9 cellular contexts compared by ENCODE assay signal in genomic region chr2:72826156-72826477, GRCh38. TPM values are rescaled to one million over a fixed set of nuclear protein-coding genes. Genes with fewer than 3 reads are reported as not detected.
DNase-seq lines count a peak whose midpoint lies in the region; ATAC-seq and TF ChIP-seq lines count a peak whose summit lies in the region.
"Had no signal": no experiment of that assay in that cellular context is flagged by ENCODE, and none has a peak within 500 bp of the region (broad histone marks: within the 10 kb centered on the region; RNA-seq: fewer than 3 reads in every experiment).

No MANE protein-coding gene starts in this region.

- no peaks in the 10 kb centered on the region for H3K27me3 ChIP-seq in SK-N-SH (ENCODE audit: insufficient read depth)
- no peaks in the 10 kb centered on the region for H3K27me3 ChIP-seq in iPS-20b (ENCODE audit: insufficient read depth, low read length)
- peaks cover 0 to 4% (median 0%) of the 10 kb centered on the region in 3 donors for H3K27me3 ChIP-seq in stomach

- peak overlapping the region; percentile 67; the same call in 1 of the 2 replicates for H3K4me2 ChIP-seq in SK-N-SH

- no peaks in the 10 kb centered on the region for H3F3A ChIP-seq in SK-N-SH (replicated peaks; ENCODE audit: insufficient read depth)

- H2AFZ ChIP-seq in SK-N-SH (ENCODE audit: low read depth): no peak overlapping the region

- CTCF ChIA-PET in SK-N-SH (lab: Yijun Ruan, JAX): no interaction called here

- H3K9me3 ChIP-seq in SK-N-SH: no peaks in the 10 kb centered on the region
- H3K9me3 ChIP-seq in iPS-20b (ENCODE audit: insufficient read depth, low read depth, low read length): no peaks in the 10 kb centered on the region
- no peaks in the 10 kb centered on the region for H3K9me3 ChIP-seq in stomach

- no peaks in the 10 kb centered on the region for H3K9me2 ChIP-seq in SK-N-SH

- no peak for TF ChIP-seq POLR2A in stomach (IDR thresholded peaks at IDR 0.05)

- no peaks in the 10 kb centered on the region for H3K9me3 Mint-ChIP-seq in activated naive CD4-positive, alpha-beta T cell treated with anti-CD3 and anti-CD28 coated beads, Interleukin-2, amount 50 U/mL, for 72 hours

- 59% methylated on average over 10 of the region's 10 CpGs for WGBS in SK-N-SH (ENCODE audit: low lambda C conversion rate)
- 64 to 67% (median 65%) methylated on average over 10 of the region's 10 CpGs for WGBS in stomach, 5 donors

- H3K27ac Mint-ChIP-seq in activated naive CD4-positive, alpha-beta T cell treated with anti-CD3 and anti-CD28 coated beads, Interleukin-2, amount 50 U/mL, for 72 hours: peak overlapping the region; percentile 89 to 95

- H3K4me1 ChIP-seq in SK-N-SH (ENCODE audit: control insufficient read depth in 1 of 2, insufficient read depth in 2 of 2, low read depth in 1 of 2, low read length in 1 of 2): peaks cover 4 to 8% of the 10 kb centered on the region in 2 experiments; a peak in 3 of 4 replicates
- H3K4me1 ChIP-seq in iPS-20b (ENCODE audit: insufficient read depth, low read length): peaks cover under 1% of the 10 kb centered on the region; the same call in 1 of the 2 replicates
- peaks cover 0 to 38% (median 25%) of the 10 kb centered on the region in 4 donors for H3K4me1 ChIP-seq in stomach

- TF ChIP-seq EP300 in SK-N-SH (IDR thresholded peaks at IDR 0.05; ENCODE audit: borderline replicate concordance in 1 of 2, low read depth in 1 of 2, low read length in 1 of 2) (no peak), stomach (IDR thresholded peaks at IDR 0.05) (no peak)

- TF ChIP-seq CTCF in SK-N-SH (IDR thresholded peaks at IDR 0.05): no peak
- TF ChIP-seq CTCF in stomach (IDR thresholded peaks at IDR 0.05): no peak

- peaks cover 6 to 14% of the 10 kb centered on the region in 2 donors for H3K36me3 Mint-ChIP-seq in activated naive CD4-positive, alpha-beta T cell treated with anti-CD3 and anti-CD28 coated beads, Interleukin-2, amount 50 U/mL, for 72 hours

- no peak for TF ChIP-seq RAD21 in SK-N-SH (IDR thresholded peaks at IDR 0.05; ENCODE audit: low read length)

- H3K36me3 ChIP-seq in SK-N-SH (replicated peaks in 1 of 2; ENCODE audit: control insufficient read depth in 1 of 2, insufficient read depth in 2 of 2, low read length in 1 of 2) (peaks cover 0 to 6% of the 10 kb centered on the region in 2 experiments), iPS-20b (ENCODE audit: insufficient read depth, low read depth, low read length) (no peaks in the 10 kb centered on the region), stomach (no peaks in the 10 kb centered on the region)

- no peaks in the 10 kb centered on the region for H4K20me1 ChIP-seq in SK-N-SH (ENCODE audit: insufficient read depth)

- peaks cover 19% of the 10 kb centered on the region; the same call in 1 of the 2 replicates for H3K79me2 ChIP-seq in SK-N-SH (ENCODE audit: insufficient read depth)

- ATAC-seq in SK-N-SH treated with all-trans-retinoic acid at 6 μM for 48 hours (no peak), HG03442 (IDR thresholded peaks at IDR 0.05; ENCODE audit: unreplicated experiment) (no peak)
- ATAC-seq in activated naive CD4-positive, alpha-beta T cell treated with anti-CD3 and anti-CD28 coated beads, Interleukin-2, amount 50 U/mL, for 72 hours: no peak

- peak overlapping the region in 1 of 2 experiments; percentile 78; a peak in 1 of 4 replicates for H3K4me3 ChIP-seq in SK-N-SH (ENCODE audit: low read depth in 2 of 2, low read length in 1 of 2)
- peak overlapping the region; percentile 96; the same call in 1 of the 2 replicates for H3K4me3 ChIP-seq in iPS-20b (ENCODE audit: low read length)
- peak overlapping the region; percentile 76 to 82 (median 78) for H3K4me3 ChIP-seq in stomach

- H3K9ac ChIP-seq in SK-N-SH (no peak overlapping the region), iPS-20b (ENCODE audit: low read depth, low read length) (no peak overlapping the region)

- POLR2A ChIA-PET in SK-N-SH (lab: Yijun Ruan, JAX): no interaction called here

- intact Hi-C loops in stomach (cut with DNase I; ENCODE audit: low total_unique reads): no loop called here

- DNase-seq in SK-N-SH (no peak), stomach (no peak), A172 (ENCODE audit: low spot score) (no peak), NCI-H510A treated with DMSO at 0.1 percent for 48 hours (lab: John Stamatoyannopoulos, UW) (no peak)
- no peak for DNase-seq in activated naive CD4-positive, alpha-beta T cell treated with anti-CD3 and anti-CD28 coated beads, Interleukin-2, amount 50 U/mL, for 72 hours (ENCODE audit: low spot score in 2 of 2)

- H3K27ac ChIP-seq in SK-N-SH (ENCODE audit: low read depth in 2 of 2, low read length in 1 of 2) (no peak overlapping the region), iPS-20b (ENCODE audit: low read length) (no peak overlapping the region), stomach (peak overlapping the region in 3 of 5 donors; percentile 88 to 90 (median 89))
- H3K27ac ChIP-seq: 22Rv1 had no signal

TF ChIP-seq in SK-N-SH, 30 proteins besides CTCF, POLR2A, EP300 and RAD21 (continues in another document):
- no peak for TF ChIP-seq MAX (IDR thresholded peaks at IDR 0.05; ENCODE audit: low read depth)
- no peak for TF ChIP-seq RXRA (IDR thresholded peaks at IDR 0.05; ENCODE audit: borderline replicate concordance, low read depth)
- TF ChIP-seq CHD2 (IDR thresholded peaks at IDR 0.05; ENCODE audit: low read length, partially characterized antibody): no peak
- TF ChIP-seq REST (IDR thresholded peaks at IDR 0.05; ENCODE audit: low read depth, low read length): no peak

TF ChIP-seq in SK-N-SH treated with all-trans-retinoic acid at 6 μM for 48 hours, 23 proteins besides CTCF, POLR2A, EP300 and RAD21 (continues in another document):
- no peak for TF ChIP-seq ZC3H10 (CRISPR knock-in tag; IDR thresholded peaks at IDR 0.05)
- no peak for TF ChIP-seq ZFP30 (CRISPR knock-in tag; IDR thresholded peaks at IDR 0.05)
- no peak for TF ChIP-seq ESRRG (CRISPR knock-in tag; IDR thresholded peaks at IDR 0.05)
- TF ChIP-seq GLIS3 (CRISPR knock-in tag; IDR thresholded peaks at IDR 0.05): no peak
- TF ChIP-seq CREB5 (CRISPR knock-in tag; IDR thresholded peaks at IDR 0.05; ENCODE audit: low read depth): no peak
- no peak for TF ChIP-seq ZNF8 (CRISPR knock-in tag; IDR thresholded peaks at IDR 0.05)
- TF ChIP-seq ARNTL (CRISPR knock-in tag; IDR thresholded peaks at IDR 0.05; ENCODE audit: borderline replicate concordance, low read depth): no peak
- no peak for TF ChIP-seq TOX (CRISPR knock-in tag; IDR thresholded peaks at IDR 0.05; ENCODE audit: borderline replicate concordance)
- TF ChIP-seq TSHZ2 (CRISPR knock-in tag; IDR thresholded peaks at IDR 0.05): no peak
- TF ChIP-seq ISL1 (CRISPR knock-in tag; IDR thresholded peaks at IDR 0.05): no peak
- no peak for TF ChIP-seq OSR1 (CRISPR knock-in tag; IDR thresholded peaks at IDR 0.05)
- no peak for TF ChIP-seq PPARA (CRISPR knock-in tag; IDR thresholded peaks at IDR 0.05; ENCODE audit: borderline replicate concordance)
- no peak for TF ChIP-seq RARB (CRISPR knock-in tag; IDR thresholded peaks at IDR 0.05)
- TF ChIP-seq TCF4 (CRISPR knock-in tag; IDR thresholded peaks at IDR 0.05; ENCODE audit: borderline replicate concordance): no peak

RNA-seq across cellular contexts. Expression of gene EXOC6B, which starts 0.3 kb away (rescaled TPM):
- polyA plus RNA-seq in SK-N-SH (2012; rRNA removed): 7.4 and 7.8 TPM in 2 replicates
- 5.1 and 6.2 TPM in 2 replicates for polyA plus RNA-seq in SK-N-SH (2012; cell fraction: cytosol; rRNA removed)
- polyA plus RNA-seq in SK-N-SH (2012; cell fraction: nucleus; rRNA removed): 6.3 and 13.7 TPM in 2 replicates
- 10 to 100 TPM in 1 of 2 donors, 1 to 10 TPM in 1; 9.3 to 11.0 TPM for total RNA-seq in activated naive CD4-positive, alpha-beta T cell treated with anti-CD3 and anti-CD28 coated beads, Interleukin-2, amount 50 U/mL, for 72 hours
- 10 to 100 TPM; 26.1 to 57.2 (median 35.7) TPM for total RNA-seq in stomach
- 1 to 10 TPM; 3.4 to 5.2 (median 3.9) TPM for polyA plus RNA-seq in stomach
- total RNA-seq in A172 (2014; rRNA removed; shearing (Covaris generic)): 26.1 and 34.4 TPM in 2 replicates

Comparison
In these comparisons a context has a peak if more than half of its experiments do, and no peak if none do; other contexts are left out.
1. H3K27ac ChIP-seq: peak in stomach (3 of 5); none in SK-N-SH (0 of 2) and iPS-20b (single experiment).